In genomic region chr19:45400192-45400591, GRCh38 we compare ENCODE assay signal across 24 cellular contexts. TPM values are rescaled to one million over a fixed set of nuclear protein-coding genes. Genes with fewer than 3 reads are reported as not detected.
A peak's percentile ranks its signal among the peaks of the same experiment; 100 is the strongest.
DNase-seq lines count a peak whose midpoint lies in the region; ATAC-seq, FAIRE-seq and TF ChIP-seq lines count a peak whose summit lies in the region.
"Had no signal": no experiment of that assay in that cellular context is flagged by ENCODE, and none has a peak within 500 bp of the region (broad histone marks: within the 10 kb centered on the region; RNA-seq: fewer than 3 reads in every experiment).

No MANE protein-coding gene starts in this region.

- peaks cover 5% of the 10 kb centered on the region for H3K4me1 Mint-ChIP-seq in endothelial cell (ENCODE audit: unreplicated experiment)

- TF ChIP-seq POLR2A in prostate gland (IDR thresholded peaks at IDR 0.05) = no peak

- TF ChIP-seq CTCF in bronchial epithelial cell (IDR thresholded peaks at IDR 0.05; ENCODE audit: insufficient read depth, low read length, severe bottlenecking) (no peak), prostate gland (IDR thresholded peaks at IDR 0.05) (no peak), endothelial cell (IDR thresholded peaks at IDR 0.05; ENCODE audit: unreplicated experiment) (no peak)

- H3K27ac ChIP-seq in prostate gland = no peak overlapping the region
- H3K27ac ChIP-seq: pancreas, upper lobe of right lung had no signal

- H3K27me3 ChIP-seq in bronchial epithelial cell (ENCODE audit: control insufficient read depth, insufficient read depth, low read length) (no peaks in the 10 kb centered on the region), prostate gland (replicated peaks; ENCODE audit: insufficient read depth) (no peaks in the 10 kb centered on the region)
- H3K27me3 ChIP-seq: pancreas, upper lobe of right lung had no signal

- FAIRE-seq in bronchial epithelial cell (lab: Jason Lieb, UNC) = peak; percentile 93
- FAIRE-seq: A204.1, pancreas had no signal

- no peak overlapping the region for H3K4me3 Mint-ChIP-seq in endothelial cell (ENCODE audit: unreplicated experiment)
- H3K4me3 Mint-ChIP-seq: activated CD8-positive, alpha-beta T cell treated with anti-CD3 and anti-CD28 coated beads, Interleukin-2, amount 10 ng/mL, durations not matched to agents 7 days and 5 days; activated naive CD4-positive, alpha-beta T cell treated with anti-CD3 and anti-CD28 coated beads, Interleukin-2, amount 50 U/mL, for 24 hours; activated T-cell treated with anti-CD3 and anti-CD28 coated beads, Interleukin-2, amount 50 U/mL, for 4 hours; effector memory CD8-positive, alpha-beta T cell; T-helper 2 cell treated with Interferon-gamma antibody and Interleukin-4, amounts not matched to agents 5 μg/mL and 100 μg/mL, for 36 hours had no signal

- H3K27ac Mint-ChIP-seq in endothelial cell (ENCODE audit: unreplicated experiment) = no peak overlapping the region
- H3K27ac Mint-ChIP-seq: activated CD8-positive, alpha-beta T cell treated with anti-CD3 and anti-CD28 coated beads, Interleukin-2, amount 10 ng/mL, durations not matched to agents 7 days and 5 days; activated naive CD4-positive, alpha-beta T cell treated with anti-CD3 and anti-CD28 coated beads, Interleukin-2, amount 50 U/mL, for 24 hours; effector memory CD8-positive, alpha-beta T cell; T-helper 2 cell treated with Interferon-gamma antibody and Interleukin-4, amounts not matched to agents 5 μg/mL and 100 μg/mL, for 36 hours; WTC11 had no signal

- no peaks in the 10 kb centered on the region for H3K4me1 ChIP-seq in prostate gland (replicated peaks)
- H3K4me1 ChIP-seq: BE2C had no signal

- peaks cover 5% of the 10 kb centered on the region for H3K27me3 Mint-ChIP-seq in endothelial cell (ENCODE audit: unreplicated experiment)

- H3K9me3 Mint-ChIP-seq in endothelial cell (ENCODE audit: unreplicated experiment) = no peaks in the 10 kb centered on the region
- H3K9me3 Mint-ChIP-seq: activated naive CD4-positive, alpha-beta T cell treated with anti-CD3 and anti-CD28 coated beads, Interleukin-2, amount 50 U/mL, for 24 hours; activated T-cell treated with anti-CD3 and anti-CD28 coated beads, Interleukin-2, amount 50 U/mL, for 4 hours; effector memory CD8-positive, alpha-beta T cell; T-helper 2 cell treated with Interferon-gamma antibody and Interleukin-4, amounts not matched to agents 5 μg/mL and 100 μg/mL, for 36 hours; WTC11 had no signal

- ATAC-seq in HG03439 (IDR thresholded peaks at IDR 0.05; ENCODE audit: unreplicated experiment) = no peak
- ATAC-seq: activated CD8-positive, alpha-beta T cell treated with anti-CD3 and anti-CD28 coated beads, Interleukin-2, amount 10 ng/mL, durations not matched to agents 7 days and 5 days; activated T-cell treated with anti-CD3 and anti-CD28 coated beads, Interleukin-2, amount 50 U/mL, for 4 hours; effector memory CD8-positive, alpha-beta T cell; pancreas; sciatic nerve; upper lobe of right lung; WTC11 had no signal

- intact Hi-C loops in prostate gland (cut with DNase I) = no loop called here

- H3K36me3 ChIP-seq in bronchial epithelial cell (ENCODE audit: control insufficient read depth, insufficient read depth, low read length) (peaks cover 18% of the 10 kb centered on the region), prostate gland (no peaks in the 10 kb centered on the region)
- H3K36me3 ChIP-seq: BE2C had no signal

- no peak overlapping the region for H3K4me3 ChIP-seq in bronchial epithelial cell (ENCODE audit: low read depth, low read length)
- H3K4me3 ChIP-seq in prostate gland = no peak overlapping the region
- H3K4me3 ChIP-seq: lung, pancreas, upper lobe of right lung had no signal

- 49% methylated on average over 5 of the region's 6 CpGs for WGBS in prostate gland

- H3K9me3 ChIP-seq in prostate gland = no peaks in the 10 kb centered on the region
- H3K9me3 ChIP-seq: BE2C, pancreas, upper lobe of right lung had no signal

- peak; percentile 54 for DNase-seq in NCI-H748 (lab: John Stamatoyannopoulos, UW; ENCODE audit: unreplicated experiment)
- DNase-seq in NCI-H748 treated with DMSO at 0.1 percent for 48 hours (lab: John Stamatoyannopoulos, UW) = no peak
- DNase-seq in NCI-H2171 (lab: John Stamatoyannopoulos, UW) = peak; percentile 71
- DNase-seq in bronchial epithelial cell (ENCODE audit: low read depth) = peak; percentile 93
- peak; percentile 67 for DNase-seq in prostate gland (ENCODE audit: low spot score)
- no peak for DNase-seq in SW480 (ENCODE audit: low spot score)
- no peak for DNase-seq in endothelial cell (ENCODE audit: low spot score)
- DNase-seq: activated CD8-positive, alpha-beta T cell treated with anti-CD3 and anti-CD28 coated beads, Interleukin-2, amount 10 ng/mL, durations not matched to agents 7 days and 5 days; activated T-cell treated with anti-CD3 and anti-CD28 coated beads, Interleukin-2, amount 50 U/mL, for 4 hours; BE2C; effector memory CD8-positive, alpha-beta T cell; GDM1; KBM-7; NCI-H2081 treated with DMSO at 0.1 percent for 48 hours; stimulated activated naive CD4-positive, alpha-beta T cell treated with Interleukin-2 at 50 U/mL for 16 hours; upper lobe of right lung had no signal

- H3K36me3 Mint-ChIP-seq in endothelial cell (ENCODE audit: low read depth, unreplicated experiment) = no peaks in the 10 kb centered on the region
- H3K36me3 Mint-ChIP-seq: WTC11 had no signal

RNA-seq across cellular contexts. Expression of gene PPP1R13L, which starts 4.7 kb away (rescaled TPM):
- 16.6 and 31.2 TPM in 2 replicates for total RNA-seq in bronchial epithelial cell
- 10 to 100 TPM; 56.1 to 60.3 TPM for total RNA-seq in prostate gland
- total RNA-seq in endothelial cell (ENCODE audit: unreplicated experiment) = 13.2 TPM

RNA-seq across cellular contexts. Expression of gene POLR1G, which starts 6.3 kb away (rescaled TPM):
- total RNA-seq in bronchial epithelial cell = 8.8 and 16.8 TPM in 2 replicates
- 1 to 10 TPM; 6.6 to 8.9 TPM for total RNA-seq in prostate gland
- total RNA-seq in endothelial cell (ENCODE audit: unreplicated experiment) = 4.4 TPM

RNA-seq across cellular contexts. Expression of gene ERCC1, which starts 23.5 kb away (rescaled TPM):
- total RNA-seq in bronchial epithelial cell (65.0 and 78.5 TPM in 2 replicates), prostate gland (100 to 1,000 TPM; 142 to 151 TPM), endothelial cell (ENCODE audit: unreplicated experiment) (62.8 TPM)

RNA-seq across cellular contexts. Expression of gene ERCC2, which starts 29.8 kb away (rescaled TPM):
- 3.9 and 4.6 TPM in 2 replicates for total RNA-seq in bronchial epithelial cell
- total RNA-seq in prostate gland = 10 to 100 TPM; 20.5 to 31.8 TPM
- 44.2 TPM for total RNA-seq in endothelial cell (ENCODE audit: unreplicated experiment)

RNA-seq across cellular contexts. Expression of gene KLC3, which starts 59.6 kb away (rescaled TPM):
- total RNA-seq in bronchial epithelial cell (83.5 and 99.5 TPM in 2 replicates), prostate gland (1 to 10 TPM; 3.4 to 7.0 TPM), endothelial cell (ENCODE audit: unreplicated experiment) (0.44 TPM)
- total RNA-seq: activated CD8-positive, alpha-beta T cell treated with anti-CD3 and anti-CD28 coated beads, Interleukin-2, amount 10 ng/mL, durations not matched to agents 7 days and 5 days; activated T-cell treated with anti-CD3 and anti-CD28 coated beads, Interleukin-2, amount 50 U/mL, for 4 hours; sciatic nerve had no signal

Comparison
In these comparisons a context has a peak if more than half of its experiments do, and no peak if none do; other contexts are left out.
1. DNase-seq: peak in NCI-H748 (single experiment), NCI-H2171 (single experiment), bronchial epithelial cell (single experiment) and prostate gland (single experiment); none in NCI-H748 treated with DMSO at 0.1 percent for 48 hours (single experiment), SW480 (single experiment) and endothelial cell (single experiment).